Comparison of ENCODE assay signal across 7 cellular contexts in genomic region chr5:50410932-50411331, GRCh38. TPM values are rescaled to one million over a fixed set of nuclear protein-coding genes. Genes with fewer than 3 reads are reported as not detected.
DNase-seq lines count a peak whose midpoint lies in the region; ATAC-seq, FAIRE-seq and TF ChIP-seq lines count a peak whose summit lies in the region.
"Not testable (repeated sequence)": the region's sequence is repeated elsewhere in the genome, so short reads cannot be mapped to it uniquely, and the experiment has no call there.
"Had no signal": no experiment of that assay in that cellular context is flagged by ENCODE, and none has a peak within 500 bp of the region (broad histone marks: within the 10 kb centered on the region; RNA-seq: fewer than 3 reads in every experiment).

No MANE protein-coding gene starts in this region.

- not testable (repeated sequence) for H2BK12ac ChIP-seq in H1 (ENCODE audit: low read depth, low read length)

- not testable (repeated sequence) for TF ChIP-seq EP300 in H1 (IDR thresholded peaks at IDR 0.05; ENCODE audit: borderline replicate concordance in 1 of 2, low read depth in 2 of 2, low read length in 2 of 2)

- not testable (repeated sequence) for H2AFZ ChIP-seq in IMR-90 (replicated peaks; ENCODE audit: low read length, poor library complexity); H1 (ENCODE audit: low read length)

- not testable (repeated sequence) for H4K8ac ChIP-seq in IMR-90 (ENCODE audit: low read depth in 2 of 2, low read length in 2 of 2); H1 (ENCODE audit: extremely low read depth, insufficient read depth, low read length)

- H3K9me1 ChIP-seq in IMR-90 (ENCODE audit: insufficient read depth, low read length): not testable (repeated sequence)

- not testable (repeated sequence) for H4K91ac ChIP-seq in IMR-90 (ENCODE audit: insufficient read depth, low read depth, low read length); H1 (replicated peaks; ENCODE audit: insufficient read length, low read length)

- not testable (repeated sequence) for H3K14ac ChIP-seq in IMR-90 (replicated peaks; ENCODE audit: low read depth, low read length); H1 (ENCODE audit: insufficient read length)

- TF ChIP-seq CTCF in CD4-positive, alpha-beta T cell (IDR thresholded peaks at IDR 0.05); DOHH2 (IDR thresholded peaks at IDR 0.05; ENCODE audit: low read depth, low read length, poor library complexity, severe bottlenecking); IMR-90 (conservative IDR thresholded peaks at IDR 0.05; ENCODE audit: low read depth, low read length); H1 (IDR thresholded peaks at IDR 0.05; ENCODE audit: control extremely low read depth in 1 of 3, insufficient read depth in 1 of 3, low read depth in 1 of 3, low read length in 3 of 3); neutrophil (IDR thresholded peaks at IDR 0.05): not testable (repeated sequence)

- peaks cover 73% of the 10 kb centered on the region for H3K36me3 Mint-ChIP-seq in CD4-positive, alpha-beta T cell (ENCODE audit: low read depth)
- peaks cover 40% of the 10 kb centered on the region for H3K36me3 Mint-ChIP-seq in T-cell

- not testable (repeated sequence) for H2BK20ac ChIP-seq in IMR-90 (ENCODE audit: low read depth, low read length); H1 (ENCODE audit: low read length)

- H3K27me3 Mint-ChIP-seq in CD4-positive, alpha-beta T cell; T-cell: not testable (repeated sequence)

- POLR2A ChIA-PET in CD4-positive, alpha-beta T cell (lab: Charles Lee): interaction anchor here (1.0 kb wide), 1 partner anchor 20 kb away, joined by 3 read pairs; no protein-coding TSS in a partner anchor
- POLR2A ChIA-PET in IMR-90 (lab: Charles Lee; ENCODE audit: unreplicated experiment); T-cell (lab: Charles Lee); H1 (lab: Charles Lee; ENCODE audit: partially characterized antibody): not testable (repeated sequence)

- H2BK120ac ChIP-seq in IMR-90 (ENCODE audit: low read depth, low read length); H1 (replicated peaks; ENCODE audit: low read depth, low read length): not testable (repeated sequence)

- not testable (repeated sequence) for H3K56ac ChIP-seq in IMR-90 (ENCODE audit: extremely low read depth, insufficient read depth, low read length); H1 (replicated peaks; ENCODE audit: insufficient read length, low read depth, low read length)

- not testable (repeated sequence) for H3K18ac ChIP-seq in IMR-90 (ENCODE audit: low read depth, low read length); H1 (ENCODE audit: extremely low read depth, low read length)

- TF ChIP-seq POLR2A in IMR-90 (IDR thresholded peaks at IDR 0.05; ENCODE audit: low read depth, low read length); H1 (IDR thresholded peaks at IDR 0.05; ENCODE audit: control extremely low read depth in 1 of 2, low read depth in 2 of 2, low read length in 2 of 2): not testable (repeated sequence)

- H3K9me3 ChIP-seq in CD4-positive, alpha-beta T cell (ENCODE audit: control insufficient read depth, low read length); DOHH2 (ENCODE audit: control insufficient read depth, insufficient read depth, low read length); IMR-90 (ENCODE audit: control insufficient read depth, insufficient read depth, low read length); H1 (ENCODE audit: insufficient read depth in 2 of 2, low read depth in 1 of 2, low read length in 1 of 2); neutrophil: not testable (repeated sequence)

- H4K5ac ChIP-seq in IMR-90 (ENCODE audit: low read depth, low read length); H1 (ENCODE audit: insufficient read length, low read depth, low read length): not testable (repeated sequence)

- H2AK9ac ChIP-seq in IMR-90 (replicated peaks; ENCODE audit: low read depth, low read length, poor library complexity): not testable (repeated sequence)

- BruUV-seq in IMR-90 (replicated peaks; lab: Mats Ljungman, UMichigan): not testable (repeated sequence)

- not testable (repeated sequence) for H3K4me3 ChIP-seq in DOHH2 (ENCODE audit: low read length); IMR-90 (ENCODE audit: insufficient read depth, low read depth, low read length); H1 (ENCODE audit: extremely low read depth in 1 of 4, insufficient read depth in 2 of 4, low read depth in 3 of 4, low read length in 4 of 4); neutrophil (ENCODE audit: low read depth in 1 of 2, low read length in 1 of 2)

- in situ Hi-C loops in IMR-90 (cut with MboI; ENCODE audit: low sequenced_read_pairs): not testable (repeated sequence)

- peaks cover 90% of the 10 kb centered on the region for H3K4me1 ChIP-seq in DOHH2 (ENCODE audit: control insufficient read depth, low read length)
- not testable (repeated sequence) for H3K4me1 ChIP-seq in IMR-90 (ENCODE audit: control insufficient read depth, insufficient read depth, low read length); H1 (replicated peaks in 1 of 4; ENCODE audit: control insufficient read depth in 3 of 4, insufficient read depth in 4 of 4, low read length in 3 of 4)
- H3K4me1 ChIP-seq in neutrophil (ENCODE audit: control insufficient read depth in 1 of 2, insufficient read depth in 1 of 2, low read depth in 1 of 2, low read length in 1 of 2): peaks cover 38 to 50% of the 10 kb centered on the region in 2 experiments

- H3K27me3 ChIP-seq in CD4-positive, alpha-beta T cell (ENCODE audit: control insufficient read depth, insufficient read depth, low read length); DOHH2 (ENCODE audit: control insufficient read depth, low read length); IMR-90 (ENCODE audit: control insufficient read depth, insufficient read depth, low read length); H1 (replicated peaks in 1 of 4; ENCODE audit: control insufficient read depth in 3 of 4, extremely low read depth in 1 of 4, insufficient read depth in 3 of 4, low read length in 3 of 4); neutrophil: not testable (repeated sequence)

- peak; percentile 73 for FAIRE-seq in H1 (lab: Jason Lieb, UNC)

- not testable (repeated sequence) for H3K4me3 Mint-ChIP-seq in CD4-positive, alpha-beta T cell; T-cell

- not testable (repeated sequence) for H3K23me2 ChIP-seq in H1 (ENCODE audit: low read depth, low read length)

- DNase-seq in CD4-positive, alpha-beta T cell; IMR-90; T-cell; H1 (ENCODE audit: low read depth in 1 of 2, low spot score in 2 of 2): not testable (repeated sequence)

- peak overlapping the region; percentile 4 for H3K27ac Mint-ChIP-seq in CD4-positive, alpha-beta T cell
- peak overlapping the region; percentile 62 to 66 for H3K27ac Mint-ChIP-seq in T-cell

- not testable (repeated sequence) for H3K23ac ChIP-seq in IMR-90 (ENCODE audit: low read depth, low read length); H1 (ENCODE audit: insufficient read length)

- H2BK15ac ChIP-seq in IMR-90 (ENCODE audit: low read depth, low read length); H1 (ENCODE audit: low read length): not testable (repeated sequence)

- H3K9ac ChIP-seq in IMR-90 (ENCODE audit: low read depth, low read length); H1 (replicated peaks in 1 of 4; ENCODE audit: extremely low read depth in 1 of 4, low read depth in 3 of 4, low read length in 3 of 4): not testable (repeated sequence)

- peaks cover 83% of the 10 kb centered on the region for H3K79me2 ChIP-seq in DOHH2 (ENCODE audit: control insufficient read depth, low read length)
- not testable (repeated sequence) for H3K79me2 ChIP-seq in H1 (ENCODE audit: control insufficient read depth in 1 of 2, insufficient read depth in 2 of 2, low read length in 2 of 2)

- H3K27ac ChIP-seq in CD4-positive, alpha-beta T cell (ENCODE audit: low read depth, low read length); DOHH2 (ENCODE audit: low read depth, low read length); IMR-90 (ENCODE audit: insufficient read depth, low read length); H1 (ENCODE audit: low read depth, low read length): not testable (repeated sequence)
- peak overlapping the region; percentile 67 for H3K27ac ChIP-seq in neutrophil

- CTCF ChIA-PET in CD4-positive, alpha-beta T cell (lab: Charles Lee); IMR-90 (lab: Yijun Ruan, JAX); T-cell (lab: Charles Lee); H1 (lab: Charles Lee; ENCODE audit: partially characterized antibody): not testable (repeated sequence)

- not testable (repeated sequence) for H3K9me3 Mint-ChIP-seq in CD4-positive, alpha-beta T cell; T-cell

- ATAC-seq in CD4-positive, alpha-beta T cell (ENCODE audit: poor library complexity); IMR-90 (ENCODE audit: low read depth); T-cell (replicated peaks in 1 of 4): not testable (repeated sequence)

- not testable (repeated sequence) for H2AK5ac ChIP-seq in IMR-90 (ENCODE audit: low read depth, low read length); H1 (ENCODE audit: low read depth, low read length)

- not testable (repeated sequence) for TF ChIP-seq RAD21 in IMR-90 (IDR thresholded peaks at IDR 0.05; ENCODE audit: low read length); H1 (IDR thresholded peaks at IDR 0.05 in 1 of 2, conservative IDR thresholded peaks at IDR 0.05 in 1 of 2; ENCODE audit: low read depth in 2 of 2, low read length in 2 of 2)

- not testable (repeated sequence) for H3F3A ChIP-seq in DOHH2 (ENCODE audit: control insufficient read depth, insufficient read depth)

- not testable (repeated sequence) for H4K20me1 ChIP-seq in DOHH2 (ENCODE audit: control insufficient read depth, insufficient read depth, low read depth, low read length); IMR-90 (ENCODE audit: insufficient read depth, low read length); H1 (replicated peaks in 1 of 2; ENCODE audit: control insufficient read depth in 1 of 2, insufficient read depth in 2 of 2, low read length in 2 of 2)

- intact Hi-C loops in CD4-positive, alpha-beta T cell (cut with DNase I, micrococcal nuclease); IMR-90 (cut with micrococcal nuclease): not testable (repeated sequence)

- H3K9me2 ChIP-seq in DOHH2 (replicated peaks; ENCODE audit: control insufficient read depth, low read length): not testable (repeated sequence)

- peak overlapping the region; percentile 12; the same call in 1 of the 2 replicates for H3K4me2 ChIP-seq in DOHH2 (ENCODE audit: low read length)
- not testable (repeated sequence) for H3K4me2 ChIP-seq in IMR-90 (ENCODE audit: low read depth, low read length); H1 (ENCODE audit: insufficient read depth in 1 of 2, low read depth in 2 of 2, low read length in 2 of 2)

- H2BK5ac ChIP-seq in IMR-90 (ENCODE audit: low read depth, low read length, poor library complexity, severe bottlenecking); H1 (ENCODE audit: low read depth, low read length): not testable (repeated sequence)

- dilution Hi-C loops in IMR-90 (cut with HindIII; ENCODE audit: low sequenced_read_pairs, unreplicated experiment): not testable (repeated sequence)

- H3K4ac ChIP-seq in IMR-90 (ENCODE audit: low read depth, low read length); H1 (replicated peaks; ENCODE audit: insufficient read length, low read depth, low read length): not testable (repeated sequence)

- peaks cover 94% of the 10 kb centered on the region for H3K36me3 ChIP-seq in DOHH2 (ENCODE audit: control insufficient read depth, low read length)
- H3K36me3 ChIP-seq in IMR-90 (ENCODE audit: control insufficient read depth, insufficient read depth, low read length); H1 (ENCODE audit: control insufficient read depth in 2 of 4, insufficient read depth in 4 of 4, low read length in 3 of 4): not testable (repeated sequence)
- H3K36me3 ChIP-seq in neutrophil: peaks cover 21% of the 10 kb centered on the region

- H3K79me1 ChIP-seq in IMR-90 (ENCODE audit: low read depth in 1 of 2, low read length in 2 of 2); H1 (ENCODE audit: low read depth, low read length): not testable (repeated sequence)

- H3K4me1 Mint-ChIP-seq in CD4-positive, alpha-beta T cell (ENCODE audit: low read depth): peaks cover 88% of the 10 kb centered on the region
- H3K4me1 Mint-ChIP-seq in T-cell: peaks cover 74 to 81% (median 75%) of the 10 kb centered on the region in 3 donors

RNA-seq across cellular contexts. Expression of gene EMB, which starts 30.2 kb away (rescaled TPM):
- 100 to 1,000 TPM; 131 to 133 TPM for total RNA-seq in CD4-positive, alpha-beta T cell
- total RNA-seq in IMR-90 (2012; rRNA removed): 1.4 and 4.4 TPM in 2 replicates
- polyA plus RNA-seq in IMR-90 (2012; rRNA removed): 1.0 and 1.2 TPM in 2 replicates
- 0.09 and 0.25 TPM in 2 replicates for polyA plus RNA-seq in IMR-90 (2012; cell fraction: cytosol; rRNA removed)
- polyA plus RNA-seq in IMR-90 (2012; cell fraction: nucleus; rRNA removed; ENCODE audit: low replicate concordance): 0.12 and 0.95 TPM in 2 replicates
- 100 to 1,000 TPM; 148 to 210 (median 176) TPM for total RNA-seq in T-cell
- total RNA-seq in H1 (2021; fragmentation: NEBNext Ultra II Directional; extraction: Animal tissue kit (Norgen Biotek cat#: 25700)): 44.6 and 48.4 TPM in 2 replicates
- 13.6 and 29.3 TPM in 2 replicates for polyA plus RNA-seq in H1 (2011; rRNA removed)
- polyA plus RNA-seq in H1 (2011; cell fraction: cytosol; rRNA removed): 18.3 TPM
- polyA plus RNA-seq in H1 (2011; cell fraction: nucleus; rRNA removed): 10.0 TPM
- 12.1 to 21.7 TPM (median 13.6 TPM) in 4 replicates for polyA plus RNA-seq in H1 (2012, experiment 1 of 2)
- polyA plus RNA-seq in H1 (2012, experiment 2 of 2): 1.7 TPM
- 38.4 TPM for polyA plus RNA-seq in H1 (2013, experiment 1 of 2)
- polyA plus RNA-seq in H1 (2013, experiment 2 of 2): 41.3 TPM
- polyA minus RNA-seq in H1 (2011; rRNA and poly(A)+ RNA removed): 15.8 and 23.4 TPM in 2 replicates
- 17.0 TPM for polyA minus RNA-seq in H1 (2011; cell fraction: cytosol; rRNA and poly(A)+ RNA removed)
- 48.3 TPM for polyA minus RNA-seq in H1 (2011; cell fraction: nucleus; rRNA and poly(A)+ RNA removed)
- total RNA-seq: A172 had no signal
